Comparison of ENCODE assay signal across 1 cellular context in genomic region chr2:1780054-1780453, GRCh38. TPM values are rescaled to one million over a fixed set of nuclear protein-coding genes. Genes with fewer than 3 reads are reported as not detected.
"Had no signal": no experiment of that assay in that cellular context is flagged by ENCODE, and none has a peak within 500 bp of the region (broad histone marks: within the 10 kb centered on the region; RNA-seq: fewer than 3 reads in every experiment).

No MANE protein-coding gene starts in this region.

RNA-seq across cellular contexts. Expression of gene PXDN, which starts 35.7 kb away (rescaled TPM):
- total RNA-seq: HepG2 had no signal
